ENCODE assay signal across 8 cellular contexts in genomic region chr19:5803752-5804515, GRCh38. TPM values are rescaled to one million over a fixed set of nuclear protein-coding genes. Genes with fewer than 3 reads are reported as not detected.
DNase-seq lines count a peak whose midpoint lies in the region; ATAC-seq and TF ChIP-seq lines count a peak whose summit lies in the region.

No MANE protein-coding gene starts in this region.

- peaks cover 0 to 32% (median 4%) of the 10 kb centered on the region in 4 donors for H3K4me1 Mint-ChIP-seq in CD4-positive, CD25-positive, alpha-beta regulatory T cell
- peaks cover 27% of the 10 kb centered on the region for H3K4me1 Mint-ChIP-seq in activated T-cell treated with anti-CD3 and anti-CD28 coated beads, Interleukin-2, amount 50 U/mL, for 72 hours (ENCODE audit: low read depth)
- peaks cover 36% of the 10 kb centered on the region for H3K4me1 Mint-ChIP-seq in neural crest cell

- H3K27me3 ChIP-seq in CD4-positive, CD25-positive, alpha-beta regulatory T cell (ENCODE audit: control insufficient read depth, insufficient read depth, low read length), result peaks cover 5% of the 10 kb centered on the region

- no peak overlapping the region for H3K27ac ChIP-seq in CD4-positive, CD25-positive, alpha-beta regulatory T cell (ENCODE audit: insufficient read depth, low read length, poor library complexity, severe bottlenecking)

- H3K4me1 ChIP-seq in CD4-positive, CD25-positive, alpha-beta regulatory T cell (ENCODE audit: control insufficient read depth, insufficient read depth, low read length, poor library complexity, severe bottlenecking), result peaks cover 20% of the 10 kb centered on the region

- TF ChIP-seq CTCF in fibroblast of mammary gland (conservative IDR thresholded peaks at IDR 0.05; ENCODE audit: control insufficient read depth, insufficient read depth, low read depth, low read length) (peak; percentile 64), neural crest cell (conservative IDR thresholded peaks at IDR 0.05) (peak; percentile 98)

- H3K9me3 ChIP-seq in CD4-positive, CD25-positive, alpha-beta regulatory T cell (ENCODE audit: control insufficient read depth in 2 of 2, low read length in 2 of 2), result no peaks in the 10 kb centered on the region

- H3K9me3 Mint-ChIP-seq in CD4-positive, CD25-positive, alpha-beta regulatory T cell, result peaks cover 0 to 4% (median 0%) of the 10 kb centered on the region in 7 donors
- H3K9me3 Mint-ChIP-seq in activated T-cell treated with anti-CD3 and anti-CD28 coated beads, Interleukin-2, amount 50 U/mL, for 72 hours, result no peaks in the 10 kb centered on the region
- H3K9me3 Mint-ChIP-seq in neural crest cell, result no peaks in the 10 kb centered on the region

- H3K27me3 Mint-ChIP-seq in CD4-positive, CD25-positive, alpha-beta regulatory T cell, result peaks cover 41% of the 10 kb centered on the region
- H3K27me3 Mint-ChIP-seq in activated T-cell treated with anti-CD3 and anti-CD28 coated beads, Interleukin-2, amount 50 U/mL, for 72 hours (ENCODE audit: low read depth), result peaks cover 38% of the 10 kb centered on the region
- H3K27me3 Mint-ChIP-seq in neural crest cell (ENCODE audit: low read depth), result peaks cover 42% of the 10 kb centered on the region

- ATAC-seq in CD4-positive, CD25-positive, alpha-beta regulatory T cell (ENCODE audit: low read depth in 2 of 2), result peak; percentile 90 to 92
- ATAC-seq in GM21423 (IDR thresholded peaks at IDR 0.05; ENCODE audit: unreplicated experiment), result peak; percentile 75
- ATAC-seq in activated T-cell treated with anti-CD3 and anti-CD28 coated beads, Interleukin-2, amount 50 U/mL, for 72 hours (replicated peaks in 1 of 2), result peak; percentile 92 to 97

- peak; percentile 81 to 91 (median 87) for DNase-seq in CD4-positive, CD25-positive, alpha-beta regulatory T cell
- DNase-seq in Kasumi-1 (lab: John Stamatoyannopoulos, UW) (peak; percentile 91 to 93), RKO (ENCODE audit: low spot score) (peak; percentile 91), fibroblast of mammary gland (ENCODE audit: low read depth) (peak; percentile 78), neural crest cell (ENCODE audit: low read depth, low spot score) (peak; percentile 99), stromal cell of bone marrow (ENCODE audit: low read depth) (peak; percentile 56)
- DNase-seq in activated T-cell treated with anti-CD3 and anti-CD28 coated beads, Interleukin-2, amount 50 U/mL, for 72 hours, result peak; percentile 98 to 99

- peak overlapping the region; percentile 48 for H3K4me3 ChIP-seq in CD4-positive, CD25-positive, alpha-beta regulatory T cell (ENCODE audit: low read depth, low read length)
- peak overlapping the region; percentile 30 for H3K4me3 ChIP-seq in fibroblast of mammary gland (ENCODE audit: control insufficient read depth, low read depth, low read length)

- peak overlapping the region in 1 of 3 donors; percentile 44 for H3K27ac Mint-ChIP-seq in CD4-positive, CD25-positive, alpha-beta regulatory T cell
- H3K27ac Mint-ChIP-seq in activated T-cell treated with anti-CD3 and anti-CD28 coated beads, Interleukin-2, amount 50 U/mL, for 72 hours, result peak overlapping the region; percentile 48
- peak overlapping the region; percentile 50 for H3K27ac Mint-ChIP-seq in neural crest cell (ENCODE audit: unreplicated experiment)

- H3K4me3 Mint-ChIP-seq in CD4-positive, CD25-positive, alpha-beta regulatory T cell, result peak overlapping the region; percentile 75 to 90 (median 80)
- H3K4me3 Mint-ChIP-seq in activated T-cell treated with anti-CD3 and anti-CD28 coated beads, Interleukin-2, amount 50 U/mL, for 72 hours, result peak overlapping the region; percentile 90 to 92
- H3K4me3 Mint-ChIP-seq in neural crest cell, result peak overlapping the region; percentile 82

- H3K36me3 Mint-ChIP-seq in CD4-positive, CD25-positive, alpha-beta regulatory T cell, result no peaks in the 10 kb centered on the region
- H3K36me3 Mint-ChIP-seq in activated T-cell treated with anti-CD3 and anti-CD28 coated beads, Interleukin-2, amount 50 U/mL, for 72 hours (ENCODE audit: insufficient read depth in 2 of 2), result no peaks in the 10 kb centered on the region
- no peaks in the 10 kb centered on the region for H3K36me3 Mint-ChIP-seq in neural crest cell (ENCODE audit: low read depth)

- H3K36me3 ChIP-seq in CD4-positive, CD25-positive, alpha-beta regulatory T cell (ENCODE audit: control insufficient read depth, insufficient read depth, low read length), result no peaks in the 10 kb centered on the region

RNA-seq across cellular contexts. Expression of gene NRTN, which starts 0.9 kb away (rescaled TPM):
- total RNA-seq in CD4-positive, CD25-positive, alpha-beta regulatory T cell, result not detected
- under 1 TPM in 2 of 4 donors, not detected in 2; 0.21 to 0.68 TPM for polyA plus RNA-seq in CD4-positive, CD25-positive, alpha-beta regulatory T cell
- total RNA-seq in activated T-cell treated with anti-CD3 and anti-CD28 coated beads, Interleukin-2, amount 50 U/mL, for 72 hours, result 1 to 10 TPM; 2.7 to 3.7 TPM
- 4.4 and 4.8 TPM in 2 replicates for total RNA-seq in neural crest cell

RNA-seq across cellular contexts. Expression of gene DUS3L, which starts 13.0 kb away (rescaled TPM):
- total RNA-seq in CD4-positive, CD25-positive, alpha-beta regulatory T cell, result 129 TPM
- 10 to 100 TPM; 25.4 to 38.3 (median 31.8) TPM for polyA plus RNA-seq in CD4-positive, CD25-positive, alpha-beta regulatory T cell
- 10 to 100 TPM; 40.7 to 55.8 TPM for total RNA-seq in activated T-cell treated with anti-CD3 and anti-CD28 coated beads, Interleukin-2, amount 50 U/mL, for 72 hours
- 65.1 and 67.2 TPM in 2 replicates for total RNA-seq in neural crest cell

RNA-seq across cellular contexts. Expression of gene PRR22, which starts 19.4 kb away (rescaled TPM):
- total RNA-seq in CD4-positive, CD25-positive, alpha-beta regulatory T cell, result 3.5 TPM
- polyA plus RNA-seq in CD4-positive, CD25-positive, alpha-beta regulatory T cell, result not detected
- total RNA-seq in activated T-cell treated with anti-CD3 and anti-CD28 coated beads, Interleukin-2, amount 50 U/mL, for 72 hours, result 1 to 10 TPM; 4.6 to 4.7 TPM
- total RNA-seq in neural crest cell, result 6.7 and 6.8 TPM in 2 replicates

RNA-seq across cellular contexts. Expression of gene FUT6, which starts 35.6 kb away (rescaled TPM):
- total RNA-seq in CD4-positive, CD25-positive, alpha-beta regulatory T cell, result not detected
- not detected for polyA plus RNA-seq in CD4-positive, CD25-positive, alpha-beta regulatory T cell
- total RNA-seq in activated T-cell treated with anti-CD3 and anti-CD28 coated beads, Interleukin-2, amount 50 U/mL, for 72 hours, result under 1 TPM in 1 of 2 donors, not detected in 1; 0.21 TPM
- total RNA-seq in neural crest cell, result not detected in 2 replicates

RNA-seq across cellular contexts. Expression of gene FUT3, which starts 47.3 kb away (rescaled TPM):
- total RNA-seq in CD4-positive, CD25-positive, alpha-beta regulatory T cell, result not detected
- polyA plus RNA-seq in CD4-positive, CD25-positive, alpha-beta regulatory T cell, result not detected
- 1 to 10 TPM; 1.7 to 3.6 TPM for total RNA-seq in activated T-cell treated with anti-CD3 and anti-CD28 coated beads, Interleukin-2, amount 50 U/mL, for 72 hours
- total RNA-seq in neural crest cell, result not detected in 2 replicates
